24 cellular contexts compared by ENCODE assay signal in the genomic region with DNA sequence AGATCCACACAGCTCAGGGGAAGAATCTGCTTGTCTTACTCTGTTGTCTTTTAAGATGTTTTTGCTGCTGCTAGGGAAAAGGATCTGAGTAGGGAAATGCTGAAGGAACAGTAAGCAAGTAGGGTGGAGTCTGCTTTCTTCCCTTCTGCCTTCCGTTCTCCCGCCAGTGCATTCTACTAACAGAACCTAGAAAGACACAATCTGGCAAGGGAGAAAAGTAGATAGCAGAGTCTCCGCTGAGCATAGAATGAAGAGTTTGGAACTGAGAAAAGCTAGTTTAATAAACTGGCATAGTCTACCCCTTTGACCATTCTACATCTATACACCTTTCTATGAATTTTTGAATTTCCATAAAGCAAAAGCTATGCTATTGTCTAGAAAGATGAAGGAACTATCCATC. TPM values are rescaled to one million over a fixed set of nuclear protein-coding genes. Genes with fewer than 3 reads are reported as not detected.
"Had no signal": no experiment of that assay in that cellular context is flagged by ENCODE, and none has a peak within 500 bp of the region (broad histone marks: within the 10 kb centered on the region; RNA-seq: fewer than 3 reads in every experiment).

No MANE protein-coding gene starts in this region.

- H3K9me3 Mint-ChIP-seq: activated CD8-positive, alpha-beta T cell treated with anti-CD3 and anti-CD28 coated beads for 36 hours; activated naive CD4-positive, alpha-beta T cell treated with anti-CD3 and anti-CD28 coated beads, Interleukin-2, amount 50 U/mL, for 72 hours; activated naive CD8-positive, alpha-beta T cell treated with anti-CD3 and anti-CD28 coated beads, Interleukin-2, amount 50 U/mL, for 24 hours had no signal

- H3K4me1 ChIP-seq: body of pancreas had no signal

- H3K27me3 ChIP-seq: ascending aorta, body of pancreas had no signal

- ATAC-seq: activated CD4-positive, CD25-positive, alpha-beta regulatory T cell treated with anti-CD3 and anti-CD28 coated beads, Interleukin-2, amount 50 U/mL, for 24 hours; activated CD8-positive, alpha-beta T cell treated with anti-CD3 and anti-CD28 coated beads for 36 hours; activated naive CD4-positive, alpha-beta T cell treated with anti-CD3 and anti-CD28 coated beads, Interleukin-2, amount 50 U/mL, for 72 hours; activated naive CD8-positive, alpha-beta T cell treated with anti-CD3 and anti-CD28 coated beads, Interleukin-2, amount 50 U/mL, for 24 hours; body of pancreas; T-helper 17 cell had no signal

- H3K36me3 ChIP-seq: ascending aorta had no signal

- H3K27ac ChIP-seq: ascending aorta, body of pancreas had no signal

- H3K4me1 Mint-ChIP-seq: activated naive CD8-positive, alpha-beta T cell treated with anti-CD3 and anti-CD28 coated beads, Interleukin-2, amount 50 U/mL, for 24 hours; T-helper 17 cell had no signal

- H3K27ac Mint-ChIP-seq: activated CD8-positive, alpha-beta T cell treated with anti-CD3 and anti-CD28 coated beads for 36 hours; activated naive CD4-positive, alpha-beta T cell treated with anti-CD3 and anti-CD28 coated beads, Interleukin-2, amount 50 U/mL, for 72 hours; activated naive CD8-positive, alpha-beta T cell treated with anti-CD3 and anti-CD28 coated beads, Interleukin-2, amount 50 U/mL, for 24 hours; T-helper 17 cell had no signal

- H3K36me3 Mint-ChIP-seq: activated naive CD4-positive, alpha-beta T cell treated with anti-CD3 and anti-CD28 coated beads, Interleukin-2, amount 50 U/mL, for 72 hours had no signal

- H3K4me3 Mint-ChIP-seq: activated CD8-positive, alpha-beta T cell treated with anti-CD3 and anti-CD28 coated beads for 36 hours; activated naive CD8-positive, alpha-beta T cell treated with anti-CD3 and anti-CD28 coated beads, Interleukin-2, amount 50 U/mL, for 24 hours; T-helper 17 cell had no signal

- H3K4me3 ChIP-seq: ascending aorta, body of pancreas had no signal

- H3K9me3 ChIP-seq: ascending aorta, body of pancreas had no signal

- DNase-seq: activated CD4-positive, alpha-beta T cell treated with anti-CD3 and anti-CD28 coated beads for 4 hours; activated CD8-positive, alpha-beta memory T cell treated with anti-CD3 and anti-CD28 coated beads, Interleukin-2, amount 50 U/mL, for 48 hours; activated CD8-positive, alpha-beta T cell treated with anti-CD3 and anti-CD28 coated beads for 36 hours; activated effector memory CD4-positive, alpha-beta T cell treated with anti-CD3 and anti-CD28 coated beads, Interleukin-2, amount 50 U/mL, for 16 hours; activated naive CD4-positive, alpha-beta T cell treated with Interleukin-2 at 50 U/mL for 16 hours; activated naive CD8-positive, alpha-beta T cell treated with anti-CD3 and anti-CD28 coated beads, Interleukin-2, amount 50 U/mL, for 24 hours; activated T-cell treated with anti-CD3 and anti-CD28 coated beads, Interleukin-2, amount 50 U/mL, for 1 hour; amniotic stem cell; body of pancreas; central memory CD4-positive, alpha-beta T cell; Kasumi-1; NCI-H1048; NCI-H146; NCI-H187 treated with DMSO at 0.1 percent for 48 hours; NCI-H2081 treated with DMSO at 0.1 percent for 48 hours; NCI-H446; NCI-H524; SIG-M5; T-helper 17 cell; T-helper 9 cell had no signal

RNA-seq across cellular contexts. Expression of a gene that starts 55.4 kb away (rescaled TPM):
- total RNA-seq: activated CD8-positive, alpha-beta T cell treated with anti-CD3 and anti-CD28 coated beads for 36 hours; RPMI7951 had no signal
